19 cellular contexts compared by ENCODE assay signal in genomic region chr11:27401280-27401679, GRCh38.
"Had no signal": no experiment of that assay in that cellular context is flagged by ENCODE, and none has a peak within 500 bp of the region (broad histone marks: within the 10 kb centered on the region; RNA-seq: fewer than 3 reads in every experiment).

No MANE protein-coding gene starts in this region.

- H3K9me3 ChIP-seq: breast epithelium, gastroesophageal sphincter, neutrophil, prostate gland had no signal

- H3K4me1 Mint-ChIP-seq: activated CD8-positive, alpha-beta memory T cell treated with anti-CD3 and anti-CD28 coated beads, Interleukin-2, amount 10 ng/mL, durations not matched to agents 7 days and 5 days; naive thymus-derived CD8-positive, alpha-beta T cell had no signal

- H3K27me3 ChIP-seq: breast epithelium, gastroesophageal sphincter, neutrophil had no signal

- H3K27me3 Mint-ChIP-seq: activated naive CD8-positive, alpha-beta T cell; activated T-cell treated with anti-CD3 and anti-CD28 coated beads, Interleukin-2, amount 50 U/mL, for 24 hours had no signal

- H3K4me3 Mint-ChIP-seq: activated CD8-positive, alpha-beta memory T cell treated with anti-CD3 and anti-CD28 coated beads, Interleukin-2, amount 10 ng/mL, durations not matched to agents 7 days and 5 days; activated naive CD8-positive, alpha-beta T cell; activated T-cell treated with anti-CD3 and anti-CD28 coated beads, Interleukin-2, amount 50 U/mL, for 24 hours; naive thymus-derived CD8-positive, alpha-beta T cell; T-helper 2 cell treated with Interferon-gamma antibody and Interleukin-4, amounts not matched to agents 5 μg/mL and 100 μg/mL, for 36 hours had no signal

- H3K9me3 Mint-ChIP-seq: activated T-cell treated with anti-CD3 and anti-CD28 coated beads, Interleukin-2, amount 50 U/mL, for 24 hours; naive thymus-derived CD8-positive, alpha-beta T cell; T-helper 2 cell treated with Interferon-gamma antibody and Interleukin-4, amounts not matched to agents 5 μg/mL and 100 μg/mL, for 36 hours had no signal

- H3K36me3 Mint-ChIP-seq: activated CD8-positive, alpha-beta memory T cell treated with anti-CD3 and anti-CD28 coated beads, Interleukin-2, amount 10 ng/mL, durations not matched to agents 7 days and 5 days; activated naive CD8-positive, alpha-beta T cell; naive thymus-derived CD8-positive, alpha-beta T cell had no signal

- DNase-seq: activated CD4-positive, alpha-beta T cell treated with anti-CD3 and anti-CD28 coated beads for 1 hour; activated CD4-positive, alpha-beta T cell treated with anti-CD3 and anti-CD28 coated beads, Interleukin-2, amount 50 U/mL, for 48 hours; activated CD8-positive, alpha-beta memory T cell treated with anti-CD3 and anti-CD28 coated beads, Interleukin-2, amount 10 ng/mL, durations not matched to agents 7 days and 5 days; activated effector memory CD4-positive, alpha-beta T cell treated with anti-CD3 and anti-CD28 coated beads, Interleukin-2, amount 50 U/mL, for 16 hours; activated T-cell treated with anti-CD3 and anti-CD28 coated beads, Interleukin-2, amount 50 U/mL, for 24 hours; hippocampal formation; kidney glomerular epithelial cell; naive thymus-derived CD8-positive, alpha-beta T cell; stimulated activated CD4-positive, alpha-beta T cell treated with anti-CD3 and anti-CD28 coated beads, Interleukin-12 subunit alpha, Interleukin-12 subunit beta, amount 100 ng/mL, for 4 hours; stimulated activated naive CD4-positive, alpha-beta T cell; substantia nigra had no signal

- H3K27ac Mint-ChIP-seq: activated CD8-positive, alpha-beta memory T cell treated with anti-CD3 and anti-CD28 coated beads, Interleukin-2, amount 10 ng/mL, durations not matched to agents 7 days and 5 days; activated naive CD8-positive, alpha-beta T cell; activated T-cell treated with anti-CD3 and anti-CD28 coated beads, Interleukin-2, amount 50 U/mL, for 24 hours; naive thymus-derived CD8-positive, alpha-beta T cell; T-helper 2 cell treated with Interferon-gamma antibody and Interleukin-4, amounts not matched to agents 5 μg/mL and 100 μg/mL, for 36 hours had no signal

- H3K4me1 ChIP-seq: breast epithelium had no signal

- H3K36me3 ChIP-seq: breast epithelium, gastroesophageal sphincter, neutrophil, prostate gland had no signal

- H3K27ac ChIP-seq: gastroesophageal sphincter, neutrophil, prostate gland had no signal

- H3K4me3 ChIP-seq: breast epithelium, gastroesophageal sphincter, lung, prostate gland had no signal

- ATAC-seq: activated CD8-positive, alpha-beta memory T cell treated with anti-CD3 and anti-CD28 coated beads, Interleukin-2, amount 10 ng/mL, durations not matched to agents 7 days and 5 days; gastroesophageal sphincter; naive thymus-derived CD8-positive, alpha-beta T cell; sciatic nerve had no signal
